ENCODE assay signal across 2 cellular contexts in the genomic region with DNA sequence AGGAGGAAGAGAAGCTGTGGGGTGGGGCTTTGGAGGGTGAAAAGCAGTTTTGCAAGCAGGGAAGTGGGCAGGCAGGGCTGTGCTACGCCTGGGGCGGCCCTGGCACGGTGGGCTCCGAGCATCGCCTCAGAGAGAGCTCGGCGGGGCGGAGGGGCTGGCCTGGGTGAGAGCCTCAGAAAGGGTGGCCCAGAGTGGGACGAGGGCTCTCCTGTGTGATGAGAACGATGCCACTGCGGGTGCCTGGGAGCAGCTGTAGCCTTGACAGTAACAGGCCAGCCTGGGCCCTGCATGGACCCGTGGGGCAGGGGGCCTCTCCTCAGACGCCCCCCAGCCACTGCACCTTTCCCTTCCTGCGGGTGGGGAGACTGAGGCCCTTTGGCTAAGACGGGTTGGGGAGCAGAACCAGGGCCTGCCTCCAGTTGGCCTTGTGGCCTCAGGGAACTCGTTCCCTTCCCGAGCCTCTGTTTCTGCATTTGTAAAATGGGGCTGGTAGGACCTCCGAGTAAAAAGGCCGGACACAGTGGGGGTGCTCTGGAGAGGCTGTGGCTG.
TF ChIP-seq lines count a peak whose summit lies in the region.

No MANE protein-coding gene starts in this region.

TF ChIP-seq in SK-N-SH treated with all-trans-retinoic acid at 6 μM for 48 hours, 23 proteins besides CTCF, POLR2A, EP300 and RAD21 (continued from another document):
- no peak for TF ChIP-seq POU6F1 (CRISPR knock-in tag; IDR thresholded peaks at IDR 0.05; ENCODE audit: borderline replicate concordance, low read depth)
- TF ChIP-seq ZNF565 (CRISPR knock-in tag; conservative IDR thresholded peaks at IDR 0.05; ENCODE audit: low read depth) = no peak
- no peak for TF ChIP-seq TSHZ2 (CRISPR knock-in tag; IDR thresholded peaks at IDR 0.05)
- no peak for TF ChIP-seq ZNF8 (CRISPR knock-in tag; IDR thresholded peaks at IDR 0.05)
- TF ChIP-seq CREB5 (CRISPR knock-in tag; IDR thresholded peaks at IDR 0.05; ENCODE audit: low read depth) = no peak
- no peak for TF ChIP-seq ZNF70 (CRISPR knock-in tag; IDR thresholded peaks at IDR 0.05)
- no peak for TF ChIP-seq BACH2 (CRISPR knock-in tag; IDR thresholded peaks at IDR 0.05; ENCODE audit: borderline replicate concordance)
- TF ChIP-seq ZC3H10 (CRISPR knock-in tag; IDR thresholded peaks at IDR 0.05) = no peak
- TF ChIP-seq GLIS3 (CRISPR knock-in tag; IDR thresholded peaks at IDR 0.05) = no peak
- TF ChIP-seq ESRRG (CRISPR knock-in tag; IDR thresholded peaks at IDR 0.05) = no peak
- no peak for TF ChIP-seq ZFP30 (CRISPR knock-in tag; IDR thresholded peaks at IDR 0.05)
- TF ChIP-seq ZFP3 (CRISPR knock-in tag; IDR thresholded peaks at IDR 0.05) = no peak
- TF ChIP-seq CSDC2 (CRISPR knock-in tag; IDR thresholded peaks at IDR 0.05) = no peak
- TF ChIP-seq SNAI2 (CRISPR knock-in tag; IDR thresholded peaks at IDR 0.05) = no peak

TF ChIP-seq in SK-N-SH, 30 proteins besides CTCF, POLR2A, EP300 and RAD21 (continued from another document):
- TF ChIP-seq SMC3 (IDR thresholded peaks at IDR 0.05; ENCODE audit: low read depth, low read length) (no peak), NFIC (IDR thresholded peaks at IDR 0.05; ENCODE audit: borderline replicate concordance) (no peak), MXI1 (IDR thresholded peaks at IDR 0.05; ENCODE audit: low read depth, low read length) (no peak), REST (IDR thresholded peaks at IDR 0.05; ENCODE audit: low read depth, low read length) (no peak)
